In the genomic region with DNA sequence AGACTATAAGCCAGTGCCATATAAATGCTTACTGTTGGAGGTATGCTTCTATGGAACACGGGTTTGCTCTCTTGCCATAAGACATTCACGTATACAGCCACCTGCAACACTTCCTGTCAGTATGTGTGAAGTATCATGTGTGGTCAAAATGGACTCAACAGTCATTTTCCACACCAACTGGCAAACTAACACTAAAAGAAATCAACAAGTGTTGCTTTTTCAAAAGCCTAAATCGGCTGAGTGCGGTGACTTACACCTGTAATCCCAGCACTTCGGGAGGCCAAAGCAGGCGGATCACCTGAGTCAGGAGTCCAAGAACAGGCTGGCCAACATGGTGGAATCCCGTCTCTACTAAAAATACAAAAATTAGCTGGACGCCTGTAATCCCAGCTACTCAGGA, we compare ENCODE assay signal across 1 cellular context.
A peak's percentile ranks its signal among the peaks of the same experiment; 100 is the strongest.
TF ChIP-seq lines count a peak whose summit lies in the region.

No MANE protein-coding gene starts in this region.

TF ChIP-seq in HEK293, 187 proteins besides CTCF, POLR2A, EP300 and RAD21:
- peak; percentile 57 for TF ChIP-seq SCRT2 (tag by site-specific recombination; IDR thresholded peaks at IDR 0.05)
- 0 out of 2 replicates have a peak, but pooled peaks have one; percentile 57 for TF ChIP-seq SCRT1 (tag by site-specific recombination; IDR thresholded peaks at IDR 0.05; ENCODE audit: borderline replicate concordance)
TF ChIP-seq in HEK293: peak in this region for 2; not testable (repeated sequence) for 185.
